20 cellular contexts compared by ENCODE assay signal in genomic region chr3:53023072-53023823, GRCh38. TPM values are rescaled to one million over a fixed set of nuclear protein-coding genes. Genes with fewer than 3 reads are reported as not detected.
DNase-seq lines count a peak whose midpoint lies in the region; ATAC-seq and TF ChIP-seq lines count a peak whose summit lies in the region.
"Had no signal": no experiment of that assay in that cellular context is flagged by ENCODE, and none has a peak within 500 bp of the region (broad histone marks: within the 10 kb centered on the region; RNA-seq: fewer than 3 reads in every experiment).

No MANE protein-coding gene starts in this region.

- H3K27me3 Mint-ChIP-seq in activated T-cell treated with anti-CD3 and anti-CD28 coated beads, Interleukin-2, amount 50 U/mL, for 72 hours (ENCODE audit: low read depth): no peaks in the 10 kb centered on the region
- H3K27me3 Mint-ChIP-seq in activated T-helper 17 cell treated with anti-CD3 and anti-CD28 coated beads, Interleukin-2, amount 50 U/mL, for 72 hours: no peaks in the 10 kb centered on the region
- no peaks in the 10 kb centered on the region for H3K27me3 Mint-ChIP-seq in stimulated activated naive B cell treated with anti-CD40 and anti-IgM and Interleukin-4, amounts not matched to agents 10 μg/mL and 1 μg/mL and 100 μg/mL, for 72 hours
- no peaks in the 10 kb centered on the region for H3K27me3 Mint-ChIP-seq in osteocyte (ENCODE audit: unreplicated experiment)
- H3K27me3 Mint-ChIP-seq: activated CD4-positive, alpha-beta T cell treated with anti-CD3 and anti-CD28 coated beads, Interleukin-2, amount 10 ng/mL, durations not matched to agents 7 days and 5 days; stimulated activated memory B cell treated with anti-CD40 and anti-IgM and Interleukin-4, amounts not matched to agents 10 μg/mL and 1 μg/mL and 100 μg/mL, for 72 hours had no signal

- WGBS in right lobe of liver (ENCODE audit: insufficient coverage, low coverage, low lambda C conversion rate, missing lambda C conversion rate): 87% methylated on average over 4 of the region's 4 CpGs

- H3K4me1 ChIP-seq in right lobe of liver: peaks cover 0 to 9% (median 0%) of the 10 kb centered on the region in 4 donors
- H3K4me1 ChIP-seq: Peyer's patch had no signal

- peaks cover 54% of the 10 kb centered on the region for H3K4me1 Mint-ChIP-seq in activated T-cell treated with anti-CD3 and anti-CD28 coated beads, Interleukin-2, amount 50 U/mL, for 72 hours (ENCODE audit: low read depth)
- H3K4me1 Mint-ChIP-seq in activated T-helper 17 cell treated with anti-CD3 and anti-CD28 coated beads, Interleukin-2, amount 50 U/mL, for 72 hours: peaks cover 52% of the 10 kb centered on the region
- H3K4me1 Mint-ChIP-seq in stimulated activated naive B cell treated with anti-CD40 and anti-IgM and Interleukin-4, amounts not matched to agents 10 μg/mL and 1 μg/mL and 100 μg/mL, for 72 hours: peaks cover 31 to 60% of the 10 kb centered on the region in 2 donors
- peaks cover 6% of the 10 kb centered on the region for H3K4me1 Mint-ChIP-seq in osteocyte (ENCODE audit: unreplicated experiment)
- H3K4me1 Mint-ChIP-seq: nephron had no signal

- no peaks in the 10 kb centered on the region for H3K36me3 ChIP-seq in WERI-Rb-1
- no peaks in the 10 kb centered on the region for H3K36me3 ChIP-seq in right lobe of liver
- H3K36me3 ChIP-seq: Peyer's patch had no signal

- no peak for DNase-seq in activated T-cell treated with anti-CD3 and anti-CD28 coated beads, Interleukin-2, amount 50 U/mL, for 72 hours
- DNase-seq in activated T-cell treated with anti-CD3 and anti-CD28 coated beads, Interleukin-2, amount 50 U/mL, for 1 hour: no peak
- DNase-seq in Kasumi-1 (lab: John Stamatoyannopoulos, UW) (peak; percentile 48 to 74), WERI-Rb-1 (no peak), right lobe of liver (no peak), osteocyte (ENCODE audit: extremely low spot score, unreplicated experiment) (no peak)
- DNase-seq in stimulated activated naive B cell treated with anti-CD40 and anti-IgM and Interleukin-4, amounts not matched to agents 10 μg/mL and 1 μg/mL and 100 μg/mL, for 72 hours: no peak
- DNase-seq: activated CD4-positive, alpha-beta T cell treated with anti-CD3 and anti-CD28 coated beads, Interleukin-2, amount 10 ng/mL, durations not matched to agents 7 days and 5 days; activated naive CD4-positive, alpha-beta T cell; AML-193; cerebellar nuclear complex; hypothalamus; NCI-H1048; Peyer's patch; right cardiac atrium; stimulated activated CD4-positive, alpha-beta T cell treated with anti-CD3 and anti-CD28 coated beads, Interleukin-4, amount 100 ng/mL, for 24 hours had no signal

- H3K4me3 Mint-ChIP-seq in activated T-cell treated with anti-CD3 and anti-CD28 coated beads, Interleukin-2, amount 50 U/mL, for 72 hours: no peak overlapping the region
- H3K4me3 Mint-ChIP-seq in activated T-helper 17 cell treated with anti-CD3 and anti-CD28 coated beads, Interleukin-2, amount 50 U/mL, for 72 hours: peak overlapping the region; percentile 2
- no peak overlapping the region for H3K4me3 Mint-ChIP-seq in stimulated activated naive B cell treated with anti-CD40 and anti-IgM and Interleukin-4, amounts not matched to agents 10 μg/mL and 1 μg/mL and 100 μg/mL, for 72 hours
- H3K4me3 Mint-ChIP-seq in osteocyte (ENCODE audit: unreplicated experiment): no peak overlapping the region
- H3K4me3 Mint-ChIP-seq: activated CD4-positive, alpha-beta T cell treated with anti-CD3 and anti-CD28 coated beads, Interleukin-2, amount 10 ng/mL, durations not matched to agents 7 days and 5 days; nephron; stimulated activated memory B cell treated with anti-CD40 and anti-IgM and Interleukin-4, amounts not matched to agents 10 μg/mL and 1 μg/mL and 100 μg/mL, for 72 hours had no signal

- intact Hi-C loops in right lobe of liver (cut with DNase I): no loop called here

- no peaks in the 10 kb centered on the region for H3K9me3 ChIP-seq in WERI-Rb-1 (ENCODE audit: severe bottlenecking)
- no peaks in the 10 kb centered on the region for H3K9me3 ChIP-seq in right lobe of liver
- H3K9me3 ChIP-seq: Peyer's patch had no signal

- peak; percentile 39 to 75 for ATAC-seq in activated T-cell treated with anti-CD3 and anti-CD28 coated beads, Interleukin-2, amount 50 U/mL, for 72 hours (replicated peaks in 1 of 2)
- ATAC-seq in activated T-helper 17 cell treated with anti-CD3 and anti-CD28 coated beads, Interleukin-2, amount 50 U/mL, for 72 hours (replicated peaks): peak; percentile 89
- no peak for ATAC-seq in stimulated activated naive B cell treated with anti-CD40 and anti-IgM and Interleukin-4, amounts not matched to agents 10 μg/mL and 1 μg/mL and 100 μg/mL, for 72 hours (replicated peaks)
- no peak for ATAC-seq in right lobe of liver
- ATAC-seq: left lobe of liver; right cardiac atrium; stimulated activated memory B cell treated with anti-CD40 and anti-IgM and Interleukin-4, amounts not matched to agents 10 μg/mL and 1 μg/mL and 100 μg/mL, for 72 hours had no signal

- TF ChIP-seq POLR2A in right lobe of liver (IDR thresholded peaks at IDR 0.05): no peak

- TF ChIP-seq CTCF in WERI-Rb-1 (IDR thresholded peaks at IDR 0.05; ENCODE audit: low read depth, low read length) (no peak), right lobe of liver (IDR thresholded peaks at IDR 0.05) (no peak), osteocyte (IDR thresholded peaks at IDR 0.05) (no peak)

- no peaks in the 10 kb centered on the region for H3K9me3 Mint-ChIP-seq in activated T-cell treated with anti-CD3 and anti-CD28 coated beads, Interleukin-2, amount 50 U/mL, for 72 hours
- H3K9me3 Mint-ChIP-seq in activated T-helper 17 cell treated with anti-CD3 and anti-CD28 coated beads, Interleukin-2, amount 50 U/mL, for 72 hours: no peaks in the 10 kb centered on the region
- H3K9me3 Mint-ChIP-seq in stimulated activated naive B cell treated with anti-CD40 and anti-IgM and Interleukin-4, amounts not matched to agents 10 μg/mL and 1 μg/mL and 100 μg/mL, for 72 hours: no peaks in the 10 kb centered on the region
- H3K9me3 Mint-ChIP-seq in osteocyte (ENCODE audit: unreplicated experiment): peaks cover 4% of the 10 kb centered on the region
- H3K9me3 Mint-ChIP-seq: activated CD4-positive, alpha-beta T cell treated with anti-CD3 and anti-CD28 coated beads, Interleukin-2, amount 10 ng/mL, durations not matched to agents 7 days and 5 days; stimulated activated memory B cell treated with anti-CD40 and anti-IgM and Interleukin-4, amounts not matched to agents 10 μg/mL and 1 μg/mL and 100 μg/mL, for 72 hours had no signal

- H3K36me3 Mint-ChIP-seq in activated T-cell treated with anti-CD3 and anti-CD28 coated beads, Interleukin-2, amount 50 U/mL, for 72 hours (ENCODE audit: insufficient read depth in 2 of 2): no peaks in the 10 kb centered on the region
- H3K36me3 Mint-ChIP-seq in activated T-helper 17 cell treated with anti-CD3 and anti-CD28 coated beads, Interleukin-2, amount 50 U/mL, for 72 hours (ENCODE audit: low read depth): peaks cover 12% of the 10 kb centered on the region
- H3K36me3 Mint-ChIP-seq in stimulated activated naive B cell treated with anti-CD40 and anti-IgM and Interleukin-4, amounts not matched to agents 10 μg/mL and 1 μg/mL and 100 μg/mL, for 72 hours: peaks cover 4 to 8% of the 10 kb centered on the region in 2 donors
- H3K36me3 Mint-ChIP-seq in osteocyte (ENCODE audit: unreplicated experiment): no peaks in the 10 kb centered on the region

- peak overlapping the region; percentile 8 for H3K27ac Mint-ChIP-seq in activated T-cell treated with anti-CD3 and anti-CD28 coated beads, Interleukin-2, amount 50 U/mL, for 72 hours
- peak overlapping the region; percentile 60 for H3K27ac Mint-ChIP-seq in activated T-helper 17 cell treated with anti-CD3 and anti-CD28 coated beads, Interleukin-2, amount 50 U/mL, for 72 hours
- H3K27ac Mint-ChIP-seq in stimulated activated naive B cell treated with anti-CD40 and anti-IgM and Interleukin-4, amounts not matched to agents 10 μg/mL and 1 μg/mL and 100 μg/mL, for 72 hours: peak overlapping the region; percentile 39
- no peak overlapping the region for H3K27ac Mint-ChIP-seq in osteocyte (ENCODE audit: unreplicated experiment)
- H3K27ac Mint-ChIP-seq: activated CD4-positive, alpha-beta T cell treated with anti-CD3 and anti-CD28 coated beads, Interleukin-2, amount 10 ng/mL, durations not matched to agents 7 days and 5 days; nephron; stimulated activated memory B cell treated with anti-CD40 and anti-IgM and Interleukin-4, amounts not matched to agents 10 μg/mL and 1 μg/mL and 100 μg/mL, for 72 hours had no signal

- H3K4me3 ChIP-seq in WERI-Rb-1 (ENCODE audit: low read depth, low read length): no peak overlapping the region
- H3K4me3 ChIP-seq in right lobe of liver: no peak overlapping the region
- H3K4me3 ChIP-seq: Peyer's patch had no signal

- no peak overlapping the region for H3K27ac ChIP-seq in WERI-Rb-1
- H3K27ac ChIP-seq in right lobe of liver: no peak overlapping the region
- H3K27ac ChIP-seq: Peyer's patch had no signal

- H3K27me3 ChIP-seq in WERI-Rb-1 (ENCODE audit: insufficient read depth, low read depth, severe bottlenecking): no peaks in the 10 kb centered on the region
- no peaks in the 10 kb centered on the region for H3K27me3 ChIP-seq in right lobe of liver
- H3K27me3 ChIP-seq: Peyer's patch had no signal

RNA-seq across cellular contexts. Expression of gene SFMBT1, which starts 22.6 kb away (rescaled TPM):
- total RNA-seq in activated T-cell treated with anti-CD3 and anti-CD28 coated beads, Interleukin-2, amount 50 U/mL, for 72 hours: 10 to 100 TPM; 24.9 to 26.3 TPM
- total RNA-seq in activated T-helper 17 cell treated with anti-CD3 and anti-CD28 coated beads, Interleukin-2, amount 50 U/mL, for 72 hours: 10 to 100 TPM; 26.1 to 29.9 TPM
- total RNA-seq in right lobe of liver: 10 to 100 TPM in 4 of 6 experiments, 1 to 10 TPM in 2; 9.2 to 14.0 (median 10.7) TPM
- total RNA-seq in osteocyte: 7.9 and 8.0 TPM in 2 replicates

Comparison
In these comparisons a context has a peak if more than half of its experiments do, and no peak if none do; other contexts are left out.
1. ATAC-seq: peak in activated T-cell treated with anti-CD3 and anti-CD28 coated beads, Interleukin-2, amount 50 U/mL, for 72 hours (2 of 2) and activated T-helper 17 cell treated with anti-CD3 and anti-CD28 coated beads, Interleukin-2, amount 50 U/mL, for 72 hours (single experiment); none in stimulated activated naive B cell treated with anti-CD40 and anti-IgM and Interleukin-4, amounts not matched to agents 10 μg/mL and 1 μg/mL and 100 μg/mL, for 72 hours (0 of 2) and right lobe of liver (0 of 4).
2. DNase-seq: peak in Kasumi-1 (2 of 2); none in activated T-cell treated with anti-CD3 and anti-CD28 coated beads, Interleukin-2, amount 50 U/mL, for 72 hours (0 of 2), activated T-cell treated with anti-CD3 and anti-CD28 coated beads, Interleukin-2, amount 50 U/mL, for 1 hour (single experiment), stimulated activated naive B cell treated with anti-CD40 and anti-IgM and Interleukin-4, amounts not matched to agents 10 μg/mL and 1 μg/mL and 100 μg/mL, for 72 hours (single experiment), WERI-Rb-1 (single experiment), right lobe of liver (0 of 3) and osteocyte (single experiment).